ENCODE assay signal across 8 cellular contexts in genomic region chr14:102805454-102805891, GRCh38. TPM values are rescaled to one million over a fixed set of nuclear protein-coding genes. Genes with fewer than 3 reads are reported as not detected.
DNase-seq lines count a peak whose midpoint lies in the region; ATAC-seq and TF ChIP-seq lines count a peak whose summit lies in the region.

No MANE protein-coding gene starts in this region.

- WGBS in testis, 2 donors, result 82 to 91% methylated on average over 8 of the region's 8 CpGs

- peak; percentile 35 for ATAC-seq in GM18505 (IDR thresholded peaks at IDR 0.05; ENCODE audit: unreplicated experiment)
- ATAC-seq in HG03442 (IDR thresholded peaks at IDR 0.05; ENCODE audit: unreplicated experiment), result peak; percentile 39
- ATAC-seq in mucosa of descending colon, result peak; percentile 35

- no peaks in the 10 kb centered on the region for H3K27me3 ChIP-seq in H7 (ENCODE audit: control insufficient read depth, insufficient read depth, low read length)
- no peaks in the 10 kb centered on the region for H3K27me3 ChIP-seq in testis

- TF ChIP-seq CTCF in mucosa of descending colon (IDR thresholded peaks at IDR 0.05) (no peak), testis (IDR thresholded peaks at IDR 0.05) (no peak)

- H3K36me3 ChIP-seq in mucosa of descending colon (ENCODE audit: low read depth), result no peaks in the 10 kb centered on the region
- no peaks in the 10 kb centered on the region for H3K36me3 ChIP-seq in H7 (replicated peaks; ENCODE audit: control insufficient read depth, insufficient read depth, low read length)
- H3K36me3 ChIP-seq in testis (ENCODE audit: low read depth, missing control alignments), result no peaks in the 10 kb centered on the region

- H3K4me3 ChIP-seq in mucosa of descending colon (no peak overlapping the region), H7 (ENCODE audit: insufficient read depth, low read depth, low read length) (no peak overlapping the region), testis (no peak overlapping the region)

- DNase-seq in activated CD8-positive, alpha-beta memory T cell treated with anti-CD3 and anti-CD28 coated beads, Interleukin-2, amount 50 U/mL, for 4 hours, result peak; percentile 47
- DNase-seq in mucosa of descending colon, result no peak
- no peak for DNase-seq in NCI-H1930 (lab: John Stamatoyannopoulos, UW)
- no peak for DNase-seq in NCI-H82 (lab: John Stamatoyannopoulos, UW)
- no peak for DNase-seq in H7
- no peak for DNase-seq in testis

- intact Hi-C loops in mucosa of descending colon (cut with DNase I, micrococcal nuclease), result no loop called here
- intact Hi-C loops in testis (cut with DNase I; ENCODE audit: low total_unique reads), result no loop called here

- H3K9me3 ChIP-seq in mucosa of descending colon (no peaks in the 10 kb centered on the region), testis (no peaks in the 10 kb centered on the region)

- no peak overlapping the region for H3K27ac ChIP-seq in testis

- H3K4me1 ChIP-seq in mucosa of descending colon (ENCODE audit: low read depth), result peaks cover 26% of the 10 kb centered on the region
- peaks cover 5% of the 10 kb centered on the region for H3K4me1 ChIP-seq in testis

- TF ChIP-seq POLR2A in GM18505 (IDR thresholded peaks at IDR 0.05; ENCODE audit: borderline replicate concordance, extremely low read depth, insufficient read depth, insufficient read length) (no peak), testis (IDR thresholded peaks at IDR 0.05) (no peak)

RNA-seq across cellular contexts. Expression of gene TRAF3, which starts 28.2 kb away (rescaled TPM):
- total RNA-seq in mucosa of descending colon, result 10 to 100 TPM; 20.9 to 36.0 (median 21.3) TPM
- 5.5 and 11.5 TPM in 2 replicates for total RNA-seq in H7 (2014; rRNA removed; shearing (Covaris generic))
- total RNA-seq in testis, result 10 to 100 TPM; 38.2 to 38.8 TPM
- polyA plus RNA-seq in testis (ENCODE audit: insufficient read depth, low read depth, low replicate concordance), result 24.3 TPM
